ENCODE assay signal across 19 cellular contexts in the genomic region with DNA sequence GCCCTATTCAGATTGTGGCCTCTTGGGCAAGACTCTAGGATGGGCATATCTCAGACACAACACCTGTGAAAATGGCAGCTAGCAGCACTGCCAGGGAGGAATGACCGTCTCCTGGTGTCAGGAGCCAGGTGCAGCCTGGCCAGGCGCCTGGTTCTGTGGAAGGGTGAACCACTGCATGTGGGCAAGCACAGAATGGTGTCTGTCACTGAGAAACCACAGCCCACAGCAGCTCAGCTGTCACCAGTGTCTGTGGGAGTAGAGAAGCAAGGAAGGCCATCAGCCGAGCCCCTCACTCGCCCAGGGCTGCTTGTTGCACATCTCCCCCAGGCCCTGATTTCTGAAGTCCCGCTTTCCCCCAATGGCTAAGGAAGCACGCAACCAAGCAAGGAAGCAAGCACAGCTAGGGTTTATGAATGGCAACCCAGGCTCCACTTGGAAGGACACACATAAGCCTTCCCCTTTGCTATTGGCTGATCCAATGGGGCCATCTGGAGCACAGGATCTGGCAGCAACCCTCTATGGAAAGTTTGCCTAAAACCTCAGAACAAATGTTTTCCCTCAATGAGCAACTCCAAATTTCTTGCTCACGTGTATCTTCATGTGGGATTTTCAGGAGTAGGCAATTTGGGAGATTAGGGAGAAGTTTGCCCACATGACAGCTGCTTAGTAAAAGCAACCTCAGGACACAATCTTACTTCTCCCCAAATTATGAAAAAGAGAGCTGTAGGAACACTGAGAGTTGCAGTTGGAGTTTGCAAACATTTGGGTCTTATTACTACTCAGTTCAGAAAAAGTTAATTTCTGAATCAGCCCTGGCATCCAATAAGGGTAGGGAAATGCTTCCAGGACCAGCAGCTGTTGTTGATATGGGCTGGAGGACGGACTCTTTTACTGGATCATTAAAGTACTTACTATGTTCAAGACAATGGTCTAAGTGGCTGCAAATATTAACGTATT. TPM values are rescaled to one million over a fixed set of nuclear protein-coding genes. Genes with fewer than 3 reads are reported as not detected.
DNase-seq lines count a peak whose midpoint lies in the region; ATAC-seq and TF ChIP-seq lines count a peak whose summit lies in the region.
"Had no signal": no experiment of that assay in that cellular context is flagged by ENCODE, and none has a peak within 500 bp of the region (broad histone marks: within the 10 kb centered on the region; RNA-seq: fewer than 3 reads in every experiment).

No MANE protein-coding gene starts in this region.

- DNase-seq in Right ventricle myocardium inferior (ENCODE audit: missing footprints), result no peak
- no peak for DNase-seq in cardiac septum (ENCODE audit: low spot score)
- peak; percentile 87 for DNase-seq in fibroblast of the aortic adventitia (ENCODE audit: low read depth)
- DNase-seq in mucosa of gallbladder (ENCODE audit: low spot score), result peak; percentile 24
- DNase-seq in OCI-M1 (lab: John Stamatoyannopoulos, UW), result no peak
- no peak for DNase-seq in NCI-H345 treated with DMSO at 0.1 percent for 48 hours (lab: John Stamatoyannopoulos, UW; ENCODE audit: unreplicated experiment)
- DNase-seq: activated CD4-positive, alpha-beta T cell treated with anti-CD3 and anti-CD28 coated beads, Interleukin-2, amount 50 U/mL, for 48 hours; CD4-positive, alpha-beta T cell; Karpas-422; NCI-H1092 treated with DMSO at 0.1 percent for 48 hours; NCI-H2081 treated with DMSO at 0.1 percent for 48 hours; NK-92 treated with Interleukin-12 subunit alpha and Interleukin-12 subunit beta, amount 100 ng/mL, for 24 hours; spleen had no signal

- no peak overlapping the region for H3K4me3 ChIP-seq in fibroblast of the aortic adventitia (ENCODE audit: low read depth, low read length)
- H3K4me3 ChIP-seq: spleen had no signal

- no peak for TF ChIP-seq CTCF in fibroblast of the aortic adventitia (IDR thresholded peaks at IDR 0.05; ENCODE audit: insufficient read depth, low read length)

- peak; percentile 91 for ATAC-seq in Right ventricle myocardium inferior
- no peak for ATAC-seq in GM18870 (IDR thresholded peaks at IDR 0.05; ENCODE audit: unreplicated experiment)
- no peak for ATAC-seq in HG02970 (IDR thresholded peaks at IDR 0.05; ENCODE audit: low FRiP score, unreplicated experiment)
- ATAC-seq: activated naive CD4-positive, alpha-beta T cell treated with anti-CD3 and anti-CD28 coated beads, Interleukin-2, amount 50 U/mL, for 72 hours; HCT116 had no signal

- intact Hi-C loops in Right ventricle myocardium inferior (cut with DNase I), result loop anchor here (10.0 kb wide), 1 partner anchor 1099 kb away; no protein-coding TSS in a partner anchor
- intact Hi-C loops in cardiac septum (cut with DNase I), result loop anchor here (2.0 kb wide), 1 partner anchor 1095 kb away; no protein-coding TSS in a partner anchor

RNA-seq across cellular contexts. Expression of gene GPHB5, which starts 44.7 kb away (rescaled TPM):
- total RNA-seq in Right ventricle myocardium inferior, result not detected
- total RNA-seq in cardiac septum, result not detected
- not detected in 2 replicates for total RNA-seq in fibroblast of the aortic adventitia (ENCODE audit: low replicate concordance)
- not detected for total RNA-seq in mucosa of gallbladder
- total RNA-seq: A673; activated naive CD4-positive, alpha-beta T cell treated with anti-CD3 and anti-CD28 coated beads, Interleukin-2, amount 50 U/mL, for 72 hours; CD4-positive, alpha-beta T cell; spleen; T-helper 1 cell treated with Interleukin-12 subunit alpha and Interleukin-12 subunit beta and Interleukin-4 antibody, amounts not matched to agents 30 ng/mL and 1 ng/mL, for 36 hours had no signal

Comparison
In these comparisons a context has a peak if more than half of its experiments do, and no peak if none do; other contexts are left out.
1. DNase-seq: peak in fibroblast of the aortic adventitia (single experiment) and mucosa of gallbladder (single experiment); none in Right ventricle myocardium inferior (single experiment), cardiac septum (single experiment), OCI-M1 (single experiment) and NCI-H345 treated with DMSO at 0.1 percent for 48 hours (single experiment).